11 cellular contexts compared by ENCODE assay signal in genomic region chr2:84807063-84807485, GRCh38.
DNase-seq lines count a peak whose midpoint lies in the region; ATAC-seq, FAIRE-seq and TF ChIP-seq lines count a peak whose summit lies in the region.
"Had no signal": no experiment of that assay in that cellular context is flagged by ENCODE, and none has a peak within 500 bp of the region (broad histone marks: within the 10 kb centered on the region; RNA-seq: fewer than 3 reads in every experiment).

No MANE protein-coding gene starts in this region.

- peaks cover 7 to 13% of the 10 kb centered on the region in 2 donors for H3K4me1 Mint-ChIP-seq in natural killer cell treated with Interleukin-12 subunit alpha and Interleukin-12 subunit beta and Interleukin-15 and Interleukin-18, amount 100 ng/mL, for 72 hours (ENCODE audit: low read depth in 2 of 2)

- H3K27me3 Mint-ChIP-seq in natural killer cell treated with Interleukin-12 subunit alpha and Interleukin-12 subunit beta and Interleukin-15 and Interleukin-18, amount 100 ng/mL, for 72 hours = no peaks in the 10 kb centered on the region

- H3K4me2 ChIP-seq in osteoblast (ENCODE audit: insufficient read depth, low read length) = peak overlapping the region; percentile 65

- peaks cover 17% of the 10 kb centered on the region for H3K4me1 ChIP-seq in osteoblast (ENCODE audit: insufficient read depth, low read length)
- H3K4me1 ChIP-seq: esophagus muscularis mucosa had no signal

- H3K4me3 Mint-ChIP-seq in natural killer cell treated with Interleukin-12 subunit alpha and Interleukin-12 subunit beta and Interleukin-15 and Interleukin-18, amount 100 ng/mL, for 72 hours = no peak overlapping the region
- H3K4me3 Mint-ChIP-seq: activated T-cell treated with anti-CD3 and anti-CD28 coated beads, Interleukin-2, amount 50 U/mL, for 72 hours had no signal

- H3K27ac ChIP-seq in osteoblast (ENCODE audit: low read depth, low read length) = peak overlapping the region; percentile 50
- H3K27ac ChIP-seq: esophagus muscularis mucosa had no signal

- H3K79me2 ChIP-seq in osteoblast (ENCODE audit: insufficient read depth, low read length) = no peaks in the 10 kb centered on the region

- no peaks in the 10 kb centered on the region for H4K20me1 ChIP-seq in osteoblast (ENCODE audit: insufficient read depth, low read length)

- ATAC-seq in natural killer cell treated with Interleukin-12 subunit alpha and Interleukin-12 subunit beta and Interleukin-15 and Interleukin-18, amount 100 ng/mL, for 72 hours = no peak
- ATAC-seq in HG02588 (IDR thresholded peaks at IDR 0.05; ENCODE audit: unreplicated experiment) (no peak), GM18517 (IDR thresholded peaks at IDR 0.05; ENCODE audit: unreplicated experiment) (no peak)
- ATAC-seq: activated T-cell treated with anti-CD3 and anti-CD28 coated beads, Interleukin-2, amount 50 U/mL, for 72 hours had no signal

- TF ChIP-seq CTCF in bronchial epithelial cell (IDR thresholded peaks at IDR 0.05; ENCODE audit: insufficient read depth, low read length, severe bottlenecking) (no peak), osteoblast (IDR thresholded peaks at IDR 0.05; ENCODE audit: extremely low read depth, low read depth, low read length) (no peak)

- H3K27ac Mint-ChIP-seq in natural killer cell treated with Interleukin-12 subunit alpha and Interleukin-12 subunit beta and Interleukin-15 and Interleukin-18, amount 100 ng/mL, for 72 hours = no peak overlapping the region

- H2AFZ ChIP-seq in osteoblast (ENCODE audit: low read length) = peak overlapping the region; percentile 3

- peaks cover 2% of the 10 kb centered on the region for H3K9me3 Mint-ChIP-seq in natural killer cell treated with Interleukin-12 subunit alpha and Interleukin-12 subunit beta and Interleukin-15 and Interleukin-18, amount 100 ng/mL, for 72 hours

- no peak overlapping the region for H3K4me3 ChIP-seq in MG63
- no peak overlapping the region for H3K4me3 ChIP-seq in bronchial epithelial cell (ENCODE audit: low read depth, low read length)
- peak overlapping the region; percentile 4 for H3K4me3 ChIP-seq in osteoblast (ENCODE audit: insufficient read depth, low read length)
- H3K4me3 ChIP-seq: esophagus muscularis mucosa had no signal

- no peaks in the 10 kb centered on the region for H3K36me3 Mint-ChIP-seq in natural killer cell treated with Interleukin-12 subunit alpha and Interleukin-12 subunit beta and Interleukin-15 and Interleukin-18, amount 100 ng/mL, for 72 hours

- peak; percentile 28 for FAIRE-seq in bronchial epithelial cell (lab: Jason Lieb, UNC)

- H3K36me3 ChIP-seq in MG63 (no peaks in the 10 kb centered on the region), bronchial epithelial cell (ENCODE audit: control insufficient read depth, insufficient read depth, low read length) (no peaks in the 10 kb centered on the region), osteoblast (ENCODE audit: insufficient read depth, low read length) (no peaks in the 10 kb centered on the region)
- H3K36me3 ChIP-seq: esophagus muscularis mucosa had no signal

- H3K9me3 ChIP-seq in MG63 = peaks cover 9% of the 10 kb centered on the region
- H3K9me3 ChIP-seq in osteoblast (ENCODE audit: low read depth, low read length) = no peaks in the 10 kb centered on the region
- H3K9me3 ChIP-seq: esophagus muscularis mucosa had no signal

- H3K27me3 ChIP-seq in MG63 (no peaks in the 10 kb centered on the region), bronchial epithelial cell (ENCODE audit: control insufficient read depth, insufficient read depth, low read length) (peaks cover 6% of the 10 kb centered on the region), osteoblast (ENCODE audit: insufficient read depth, low read length) (peaks cover 13% of the 10 kb centered on the region)
- H3K27me3 ChIP-seq: esophagus muscularis mucosa had no signal

- DNase-seq in DMS79 (lab: John Stamatoyannopoulos, UW) (peak; percentile 41), MG63 (peak; percentile 83), bronchial epithelial cell (ENCODE audit: low read depth) (peak; percentile 92), osteoblast (ENCODE audit: insufficient read length, low spot score, missing footprints) (peak; percentile 91), NCI-H1930 (lab: John Stamatoyannopoulos, UW) (no peak)
- no peak for DNase-seq in natural killer cell treated with Interleukin-12 subunit alpha and Interleukin-12 subunit beta and Interleukin-15 and Interleukin-18, amount 100 ng/mL, for 72 hours (ENCODE audit: low spot score)
- DNase-seq: activated T-cell treated with anti-CD3 and anti-CD28 coated beads, Interleukin-2, amount 50 U/mL, for 72 hours; SHP77 had no signal

Comparison
In these comparisons a context has a peak if more than half of its experiments do, and no peak if none do; other contexts are left out.
1. DNase-seq: peak in DMS79 (single experiment), MG63 (single experiment), bronchial epithelial cell (single experiment) and osteoblast (single experiment); none in natural killer cell treated with Interleukin-12 subunit alpha and Interleukin-12 subunit beta and Interleukin-15 and Interleukin-18, amount 100 ng/mL, for 72 hours (single experiment) and NCI-H1930 (0 of 2).